8 cellular contexts compared by ENCODE assay signal in genomic region chr17:49191917-49192741, GRCh38. TPM values are rescaled to one million over a fixed set of nuclear protein-coding genes. Genes with fewer than 3 reads are reported as not detected.
DNase-seq lines count a peak whose midpoint lies in the region; ATAC-seq and TF ChIP-seq lines count a peak whose summit lies in the region.

No MANE protein-coding gene starts in this region.

- ATAC-seq in HG02970 (IDR thresholded peaks at IDR 0.05; ENCODE audit: low FRiP score, unreplicated experiment), result peak; percentile 49

- TF ChIP-seq POLR2A in GM15510 (IDR thresholded peaks at IDR 0.05; ENCODE audit: borderline replicate concordance, extremely low read depth, insufficient read length), result peak; percentile 38

- DNase-seq in NCI-H1694 treated with DMSO at 0.1 percent for 48 hours (lab: John Stamatoyannopoulos, UW) (peak; percentile 96), T-helper 2 cell (peak; percentile 72 to 91 (median 77)), anterior cingulate cortex (lab: John Stamatoyannopoulos, UW) (peak; percentile 63 to 99 (median 92)), hepatic stellate cell (ENCODE audit: low spot score) (peak; percentile 55), renal cortical epithelial cell (ENCODE audit: low read depth) (peak; percentile 66), GM19238 (ENCODE audit: insufficient read length, low spot score) (no peak)

RNA-seq across cellular contexts. Expression of gene GNGT2, which starts 18.2 kb away (rescaled TPM):
- total RNA-seq in renal cortical epithelial cell, result not detected in 2 replicates

RNA-seq across cellular contexts. Expression of gene ABI3, which starts 18.4 kb away (rescaled TPM):
- 0.17 TPM in 1 of 2 replicates, not detected in the other for total RNA-seq in renal cortical epithelial cell

RNA-seq across cellular contexts. Expression of gene PHOSPHO1, which starts 38.5 kb away (rescaled TPM):
- 0.05 TPM in 1 of 2 replicates, not detected in the other for total RNA-seq in renal cortical epithelial cell

RNA-seq across cellular contexts. Expression of gene B4GALNT2, which starts 59.6 kb away (rescaled TPM):
- 1.2 and 2.2 TPM in 2 replicates for total RNA-seq in renal cortical epithelial cell
